Comparison of ENCODE assay signal across 26 cellular contexts in genomic region chr12:6059860-6060565, GRCh38.
DNase-seq lines count a peak whose midpoint lies in the region; ATAC-seq, FAIRE-seq and TF ChIP-seq lines count a peak whose summit lies in the region.
"Had no signal": no experiment of that assay in that cellular context is flagged by ENCODE, and none has a peak within 500 bp of the region (broad histone marks: within the 10 kb centered on the region; RNA-seq: fewer than 3 reads in every experiment).

No MANE protein-coding gene starts in this region.

- H3K4me1 ChIP-seq in right cardiac atrium (ENCODE audit: control insufficient read depth, insufficient read depth, low read length) = peaks cover 2% of the 10 kb centered on the region
- H3K4me1 ChIP-seq in right lobe of liver = peaks cover 0 to 32% (median 13%) of the 10 kb centered on the region in 4 donors
- peaks cover 3% of the 10 kb centered on the region for H3K4me1 ChIP-seq in osteoblast (ENCODE audit: insufficient read depth, low read length)
- H3K4me1 ChIP-seq in aorta (ENCODE audit: control insufficient read depth in 1 of 2, insufficient read depth in 2 of 2, low read length in 2 of 2) = no peaks in the 10 kb centered on the region
- H3K4me1 ChIP-seq: SJCRH30 had no signal

- no peak overlapping the region for H2AFZ ChIP-seq in osteoblast (ENCODE audit: low read length)

- peak in 2 of 3 donors; percentile 61 to 68 for DNase-seq in right cardiac atrium
- DNase-seq in cardiac septum (ENCODE audit: low spot score) = no peak
- DNase-seq in right lobe of liver = peak in 1 of 3 donors; percentile 39
- peak; percentile 66 for DNase-seq in osteoblast (ENCODE audit: insufficient read length, low spot score, missing footprints)
- no peak for DNase-seq in aorta
- no peak for DNase-seq in DMS 273 treated with DMSO at 0.1 percent for 48 hours (lab: John Stamatoyannopoulos, UW)
- no peak for DNase-seq in NCI-H2227 treated with DMSO at 0.1 percent for 48 hours (lab: John Stamatoyannopoulos, UW)
- DNase-seq in GM19239 (ENCODE audit: insufficient read length, low spot score) = no peak
- DNase-seq: 8988T; ACHN; BE2C; CD4-positive, CD25-positive, alpha-beta regulatory T cell; DMS53; NCI-H1048; NCI-H1417 treated with DMSO at 0.1 percent for 48 hours; NCI-H187; NCI-H2171 treated with DMSO at 0.1 percent for 48 hours; NCI-H524; NCI-H774; NK-92 treated with Interleukin-12 subunit alpha and Interleukin-12 subunit beta, amount 100 ng/mL, for 24 hours; PC-3; SJCRH30 had no signal

- no peaks in the 10 kb centered on the region for H3K79me2 ChIP-seq in osteoblast (ENCODE audit: insufficient read depth, low read length)

- H3K9me3 ChIP-seq in right cardiac atrium (ENCODE audit: control insufficient read depth, low read length) = no peaks in the 10 kb centered on the region
- no peaks in the 10 kb centered on the region for H3K9me3 ChIP-seq in right lobe of liver
- H3K9me3 ChIP-seq in osteoblast (ENCODE audit: low read depth, low read length) = no peaks in the 10 kb centered on the region
- H3K9me3 ChIP-seq in aorta (ENCODE audit: control insufficient read depth, low read length) = no peaks in the 10 kb centered on the region
- H3K9me3 ChIP-seq: BE2C, SJCRH30 had no signal

- peak; percentile 27 to 62 for ATAC-seq in right cardiac atrium
- ATAC-seq in right lobe of liver = peak in 1 of 4 donors; percentile 6
- ATAC-seq in aorta (ENCODE audit: low FRiP score) = no peak
- ATAC-seq: HCT116, PC-3, SK-N-SH treated with all-trans-retinoic acid at 6 μM for 48 hours had no signal

- H3K4me3 ChIP-seq in right cardiac atrium (ENCODE audit: low read length) (no peak overlapping the region), right lobe of liver (no peak overlapping the region), osteoblast (ENCODE audit: insufficient read depth, low read length) (no peak overlapping the region), aorta (ENCODE audit: low read length in 2 of 2) (no peak overlapping the region)
- H3K4me3 ChIP-seq: SJCRH30 had no signal

- TF ChIP-seq POLR2A in right lobe of liver (IDR thresholded peaks at IDR 0.05) = no peak

- TF ChIP-seq CTCF in right lobe of liver (IDR thresholded peaks at IDR 0.05) (no peak), osteoblast (IDR thresholded peaks at IDR 0.05; ENCODE audit: extremely low read depth, low read depth, low read length) (no peak)

- H4K20me1 ChIP-seq in osteoblast (ENCODE audit: insufficient read depth, low read length) = no peaks in the 10 kb centered on the region

- H3K36me3 ChIP-seq in right lobe of liver = no peaks in the 10 kb centered on the region
- H3K36me3 ChIP-seq in osteoblast (ENCODE audit: insufficient read depth, low read length) = no peaks in the 10 kb centered on the region
- H3K36me3 ChIP-seq in aorta (ENCODE audit: control insufficient read depth in 1 of 2, insufficient read depth in 2 of 2, low read length in 1 of 2) = no peaks in the 10 kb centered on the region
- H3K36me3 ChIP-seq: BE2C, SJCRH30 had no signal

- no peak overlapping the region for H3K27ac ChIP-seq in right cardiac atrium (ENCODE audit: low read length)
- peak overlapping the region in 2 of 3 donors; percentile 90 to 94 for H3K27ac ChIP-seq in right lobe of liver
- H3K27ac ChIP-seq in osteoblast (ENCODE audit: low read depth, low read length) = no peak overlapping the region
- no peak overlapping the region for H3K27ac ChIP-seq in aorta (ENCODE audit: low read depth in 1 of 2, low read length in 2 of 2)
- H3K27ac ChIP-seq: SJCRH30 had no signal

- WGBS in right cardiac atrium = 69% methylated on average over 14 of the region's 14 CpGs
- WGBS in right lobe of liver (ENCODE audit: insufficient coverage, low coverage, low lambda C conversion rate, missing lambda C conversion rate) = 70% methylated on average over 6 of the region's 14 CpGs
- WGBS in aorta, 2 donors = 84 to 85% methylated on average over 14 of the region's 14 CpGs

- H3K4me2 ChIP-seq in osteoblast (ENCODE audit: insufficient read depth, low read length) = no peak overlapping the region

- no peaks in the 10 kb centered on the region for H3K27me3 ChIP-seq in right cardiac atrium (ENCODE audit: control insufficient read depth, insufficient read depth)
- H3K27me3 ChIP-seq in right lobe of liver = no peaks in the 10 kb centered on the region
- peaks cover 4% of the 10 kb centered on the region for H3K27me3 ChIP-seq in osteoblast (ENCODE audit: insufficient read depth, low read length)
- no peaks in the 10 kb centered on the region for H3K27me3 ChIP-seq in aorta (ENCODE audit: control insufficient read depth in 1 of 2, insufficient read depth in 2 of 2, low read length in 1 of 2)
- H3K27me3 ChIP-seq: BE2C had no signal

- intact Hi-C loops in right cardiac atrium (cut with DNase I) (loop anchor here in 2 of 4 donors (5.0 to 10.0 kb wide), 3 partner anchors 125 to 222 kb away; no protein-coding TSS in a partner anchor), cardiac septum (cut with DNase I) (loop anchor here (10.0 kb wide), 1 partner anchor 135 kb away; no protein-coding TSS in a partner anchor), right lobe of liver (cut with DNase I) (no loop called here), aorta (cut with DNase I) (loop anchor here in 1 of 2 donors (5.0 to 10.0 kb wide), 2 partner anchors 105 to 137 kb away; no protein-coding TSS in a partner anchor)

- no peak for FAIRE-seq in GM19239 (lab: Jason Lieb, UNC)
- FAIRE-seq: D721Med, GM18507 had no signal

Comparison
In these comparisons a context has a peak if more than half of its experiments do, and no peak if none do; other contexts are left out.
1. DNase-seq: peak in right cardiac atrium (2 of 3) and osteoblast (single experiment); none in cardiac septum (single experiment), aorta (0 of 2), DMS 273 treated with DMSO at 0.1 percent for 48 hours (single experiment), NCI-H2227 treated with DMSO at 0.1 percent for 48 hours (single experiment) and GM19239 (single experiment).
2. H3K27ac ChIP-seq: peak in right lobe of liver (2 of 3); none in right cardiac atrium (single experiment), osteoblast (single experiment) and aorta (0 of 2).